In the genomic region with DNA sequence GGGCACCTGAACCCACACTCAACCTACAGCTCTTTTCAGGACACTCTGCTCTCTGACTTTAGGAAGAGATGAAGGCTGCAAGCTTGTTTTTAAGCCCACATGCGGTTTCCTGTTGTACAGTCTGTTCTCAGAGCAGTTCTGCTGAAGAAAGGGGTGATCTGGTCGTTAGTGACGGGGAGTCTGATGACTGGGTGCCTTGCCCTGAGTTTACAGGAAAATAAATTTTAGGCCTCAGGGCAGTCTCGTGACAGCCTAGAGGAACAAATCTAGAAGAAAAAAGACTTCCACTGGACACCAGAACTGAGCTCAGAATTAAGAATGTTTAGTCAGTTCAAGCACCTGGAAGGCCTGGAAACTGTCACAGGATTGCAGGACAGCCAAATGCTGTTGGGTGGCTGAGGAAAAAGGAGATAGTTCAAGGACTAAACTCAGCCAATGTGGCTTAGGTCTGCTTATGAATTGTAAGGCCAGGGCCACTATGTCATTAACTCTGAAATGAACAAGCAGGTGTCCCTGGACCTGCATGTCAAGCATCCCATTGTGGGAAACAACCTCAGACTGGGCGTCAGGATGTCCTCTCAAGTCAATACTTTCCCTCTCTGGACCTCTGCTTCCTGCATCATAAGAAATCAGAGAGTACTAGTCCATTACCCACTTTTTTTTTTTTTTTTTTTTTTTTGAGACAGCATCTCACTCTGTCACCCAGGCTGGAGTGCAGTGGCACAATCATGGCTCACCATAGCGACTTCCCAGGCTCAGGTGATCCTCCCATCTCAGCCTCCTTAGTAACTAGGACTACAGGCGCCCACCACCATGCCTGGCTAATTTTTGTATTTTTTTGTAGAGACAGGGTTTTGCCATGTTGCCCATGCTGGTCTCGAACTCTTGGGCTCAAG, we compare ENCODE assay signal across 10 cellular contexts. TPM values are rescaled to one million over a fixed set of nuclear protein-coding genes. Genes with fewer than 3 reads are reported as not detected.
DNase-seq lines count a peak whose midpoint lies in the region; ATAC-seq and TF ChIP-seq lines count a peak whose summit lies in the region.
"Had no signal": no experiment of that assay in that cellular context is flagged by ENCODE, and none has a peak within 500 bp of the region (broad histone marks: within the 10 kb centered on the region; RNA-seq: fewer than 3 reads in every experiment).

No MANE protein-coding gene starts in this region.

- H3K9me3 ChIP-seq in lower lobe of right lung = no peaks in the 10 kb centered on the region
- no peaks in the 10 kb centered on the region for H3K9me3 ChIP-seq in thoracic aorta
- H3K9me3 ChIP-seq: A549 had no signal

- H3K4me3 ChIP-seq in lower lobe of right lung = no peak overlapping the region
- no peak overlapping the region for H3K4me3 ChIP-seq in thoracic aorta
- H3K4me3 ChIP-seq: A549 had no signal

- H3K27me3 ChIP-seq in lower lobe of right lung (ENCODE audit: low read depth) = no peaks in the 10 kb centered on the region
- H3K27me3 ChIP-seq in thoracic aorta (replicated peaks; ENCODE audit: insufficient read depth) = no peaks in the 10 kb centered on the region
- H3K27me3 ChIP-seq in foreskin keratinocyte = no peaks in the 10 kb centered on the region

- peak; percentile 3 for ATAC-seq in lower lobe of right lung
- no peak for ATAC-seq in thoracic aorta (ENCODE audit: insufficient number of reproducible peaks, low FRiP score, low read depth)
- no peak for ATAC-seq in foreskin keratinocyte
- ATAC-seq: A549, left colon had no signal

- H3K4me1 ChIP-seq in lower lobe of right lung = peaks cover 60% of the 10 kb centered on the region
- peaks cover 3 to 18% of the 10 kb centered on the region in 2 donors for H3K4me1 ChIP-seq in thoracic aorta (ENCODE audit: control insufficient read depth in 1 of 2, low read depth in 2 of 2)
- peaks cover 9% of the 10 kb centered on the region for H3K4me1 ChIP-seq in foreskin keratinocyte

- H3K36me3 ChIP-seq in lower lobe of right lung (peaks cover 78% of the 10 kb centered on the region), thoracic aorta (peaks cover 57% of the 10 kb centered on the region)

- TF ChIP-seq CTCF in lower lobe of right lung (IDR thresholded peaks at IDR 0.05) (no peak), thoracic aorta (IDR thresholded peaks at IDR 0.05) (no peak), foreskin keratinocyte (conservative IDR thresholded peaks at IDR 0.05) (no peak)

- intact Hi-C loops in lower lobe of right lung (cut with DNase I) = no loop called here

- DNase-seq in activated CD8-positive, alpha-beta memory T cell treated with anti-CD3 and anti-CD28 coated beads for 24 hours = peak; percentile 74
- no peak for DNase-seq in activated CD8-positive, alpha-beta memory T cell treated with anti-CD3 and anti-CD28 coated beads, Interleukin-2, amount 50 U/mL, for 48 hours
- DNase-seq in activated gamma-delta T cell treated with anti-CD3 and anti-CD28 coated beads, Interleukin-2, amount 50 U/mL, for 16 hours (ENCODE audit: low read depth) = peak; percentile 57
- no peak for DNase-seq in lower lobe of right lung
- DNase-seq in thoracic aorta (ENCODE audit: low spot score) = no peak
- no peak for DNase-seq in LoVo (ENCODE audit: low spot score)
- DNase-seq in GM03348 (ENCODE audit: low spot score) = no peak
- DNase-seq in foreskin keratinocyte = no peak

- H3K27ac ChIP-seq in lower lobe of right lung = peak overlapping the region; percentile 96
- H3K27ac ChIP-seq in thoracic aorta = peak overlapping the region; percentile 25 to 96
- H3K27ac ChIP-seq in foreskin keratinocyte = no peak overlapping the region
- H3K27ac ChIP-seq: A549 had no signal

RNA-seq across cellular contexts. Expression of a gene that starts 5.7 kb away (rescaled TPM):
- total RNA-seq in lower lobe of right lung (54.9 TPM), thoracic aorta (10 to 100 TPM; 56.3 to 57.9 TPM), foreskin keratinocyte (6.1 and 11.9 TPM in 2 replicates)
- 4.6 and 8.6 TPM in 2 replicates for polyA plus RNA-seq in foreskin keratinocyte

RNA-seq across cellular contexts. Expression of a gene that starts 59.5 kb away (rescaled TPM):
- total RNA-seq in lower lobe of right lung (25.8 TPM), thoracic aorta (10 to 100 TPM; 14.6 to 15.2 TPM), foreskin keratinocyte (11.8 and 12.2 TPM in 2 replicates)
- 9.2 and 10.0 TPM in 2 replicates for polyA plus RNA-seq in foreskin keratinocyte

Comparison
In these comparisons a context has a peak if more than half of its experiments do, and no peak if none do; other contexts are left out.
1. DNase-seq: peak in activated CD8-positive, alpha-beta memory T cell treated with anti-CD3 and anti-CD28 coated beads for 24 hours (single experiment) and activated gamma-delta T cell treated with anti-CD3 and anti-CD28 coated beads, Interleukin-2, amount 50 U/mL, for 16 hours (single experiment); none in activated CD8-positive, alpha-beta memory T cell treated with anti-CD3 and anti-CD28 coated beads, Interleukin-2, amount 50 U/mL, for 48 hours (single experiment), lower lobe of right lung (single experiment), thoracic aorta (single experiment), LoVo (single experiment), GM03348 (single experiment) and foreskin keratinocyte (0 of 2).
2. ATAC-seq: peak in lower lobe of right lung (2 of 2); none in thoracic aorta (single experiment) and foreskin keratinocyte (single experiment).